ENCODE assay signal across 8 cellular contexts in genomic region chr4:77193511-77194236, GRCh38. TPM values are rescaled to one million over a fixed set of nuclear protein-coding genes. Genes with fewer than 3 reads are reported as not detected.
A peak's percentile ranks its signal among the peaks of the same experiment; 100 is the strongest.
DNase-seq lines count a peak whose midpoint lies in the region; ATAC-seq, FAIRE-seq and TF ChIP-seq lines count a peak whose summit lies in the region.

No MANE protein-coding gene starts in this region.

- peak; percentile 91 for DNase-seq in GM12864 (ENCODE audit: low read depth)
- peak; percentile 91 for DNase-seq in H9
- peak; percentile 88 for DNase-seq in NOMO-1 treated with dmso at 0.1 percent for 144 hours (lab: John Stamatoyannopoulos, UW; ENCODE audit: unreplicated experiment)
- DNase-seq in activated T-helper 1 cell treated with anti-CD3 and anti-CD28 coated beads, Interleukin-12 subunit alpha, Interleukin-12 subunit beta, Interleukin-2, Interleukin-4 antibody, amounts not matched to agents 30 ng/mL and 10 ng/mL and 1 ng/mL, durations not matched to agents 14 hours and 24 hours and 36 hours (ENCODE audit: low spot score): peak; percentile 67
- DNase-seq in kidney: peak; percentile 72
- peak; percentile 82 for DNase-seq in stimulated activated CD8-positive, alpha-beta memory T cell treated with anti-CD3 and anti-CD28 coated beads, Interleukin-4, amount 100 ng/mL, for 48 hours
- no peak for DNase-seq in omental fat pad (ENCODE audit: low spot score)
- no peak for DNase-seq in NCI-H345 (lab: John Stamatoyannopoulos, UW)

- no peaks in the 10 kb centered on the region for H3K79me2 ChIP-seq in H9 (ENCODE audit: insufficient read depth, low read length)

- no peak for FAIRE-seq in kidney (lab: Jason Lieb, UNC)

- no peak overlapping the region for H3K23ac ChIP-seq in H9 (ENCODE audit: insufficient read length, low read depth, low read length)

- H3K27me3 ChIP-seq in H9 (ENCODE audit: insufficient read depth, low read length): peaks cover 6% of the 10 kb centered on the region; the same call in 1 of the 2 replicates

- no peak for TF ChIP-seq CTCF in GM12864 (IDR thresholded peaks at IDR 0.05; ENCODE audit: low read depth, low read length, missing control alignments)
- TF ChIP-seq CTCF in H9 (conservative IDR thresholded peaks at IDR 0.05): no peak
- no peak for TF ChIP-seq CTCF in kidney (IDR thresholded peaks at IDR 0.05; ENCODE audit: borderline replicate concordance, extremely low read depth, insufficient read depth)
- TF ChIP-seq CTCF in omental fat pad (IDR thresholded peaks at IDR 0.05): no peak

- no peaks in the 10 kb centered on the region for H4K20me1 ChIP-seq in H9 (ENCODE audit: control insufficient read depth, insufficient read depth, insufficient read length)

- peaks cover 9 to 15% of the 10 kb centered on the region in 2 experiments for H3K4me1 Mint-ChIP-seq in H9
- peaks cover 20% of the 10 kb centered on the region for H3K4me1 Mint-ChIP-seq in activated T-helper 1 cell treated with anti-CD3 and anti-CD28 coated beads, Interleukin-12 subunit alpha, Interleukin-12 subunit beta, Interleukin-2, Interleukin-4 antibody, amounts not matched to agents 30 ng/mL and 10 ng/mL and 1 ng/mL, durations not matched to agents 14 hours and 24 hours and 36 hours (ENCODE audit: low read depth)

- H3K4me2 ChIP-seq in H9 (ENCODE audit: insufficient read depth, insufficient read length, low read length): peak overlapping the region; percentile 45

- intact Hi-C loops in activated T-helper 1 cell treated with anti-CD3 and anti-CD28 coated beads, Interleukin-12 subunit alpha, Interleukin-12 subunit beta, Interleukin-2, Interleukin-4 antibody, amounts not matched to agents 30 ng/mL and 10 ng/mL and 1 ng/mL, durations not matched to agents 14 hours and 24 hours and 36 hours (cut with micrococcal nuclease): loop anchor here (1.0 kb wide), 1 partner anchor 36 kb away; the partner anchor contains the start of gene CCNG2
- intact Hi-C loops in kidney (cut with DNase I): no loop called here

- H2BK20ac ChIP-seq in H9 (ENCODE audit: low read depth, low read length, poor library complexity, severe bottlenecking): no peak overlapping the region

- H3K9me3 ChIP-seq in H9 (ENCODE audit: control insufficient read depth, low read depth, low read length): no peaks in the 10 kb centered on the region
- H3K9me3 ChIP-seq in kidney (ENCODE audit: control insufficient read depth in 1 of 2, low read length in 2 of 2): no peaks in the 10 kb centered on the region

- no peak overlapping the region for H2BK15ac ChIP-seq in H9 (ENCODE audit: low read depth, low read length)

- ATAC-seq in omental fat pad (ENCODE audit: low FRiP score): no peak

- no peak overlapping the region for H2AK5ac ChIP-seq in H9 (ENCODE audit: insufficient read length, low read length)

- H2BK120ac ChIP-seq in H9 (ENCODE audit: low read depth, low read length, poor library complexity, severe bottlenecking): no peak overlapping the region

- no peak overlapping the region for H3K9ac ChIP-seq in H9 (ENCODE audit: extremely low read depth, insufficient read length, low read length)
- H3K9ac ChIP-seq in kidney (ENCODE audit: low read length in 2 of 2): no peak overlapping the region

- no peak overlapping the region for H3T11ph ChIP-seq in H9 (ENCODE audit: low read length)

- WGBS in H9 (ENCODE audit: extremely low coverage, insufficient read length, low lambda C conversion rate): no CpG with 5 or more reads among the region's 21 CpGs

- H3K36me3 ChIP-seq in kidney (ENCODE audit: control insufficient read depth in 1 of 2, insufficient read depth in 2 of 2, low read length in 2 of 2): no peaks in the 10 kb centered on the region

- no peak overlapping the region for H2BK12ac ChIP-seq in H9 (ENCODE audit: insufficient read length, low read depth, low read length)

- no peaks in the 10 kb centered on the region for H3K36me3 Mint-ChIP-seq in H9 (ENCODE audit: insufficient read depth in 1 of 3, low read depth in 3 of 3)
- H3K36me3 Mint-ChIP-seq in activated T-helper 1 cell treated with anti-CD3 and anti-CD28 coated beads, Interleukin-12 subunit alpha, Interleukin-12 subunit beta, Interleukin-2, Interleukin-4 antibody, amounts not matched to agents 30 ng/mL and 10 ng/mL and 1 ng/mL, durations not matched to agents 14 hours and 24 hours and 36 hours (ENCODE audit: low read depth): no peaks in the 10 kb centered on the region

- no peak overlapping the region for H3K4ac ChIP-seq in H9 (ENCODE audit: low read depth, low read length)

- no peak overlapping the region for H3K56ac ChIP-seq in H9 (ENCODE audit: insufficient read length, low read depth, low read length)

- H4K91ac ChIP-seq in H9 (ENCODE audit: insufficient read length, low read depth, low read length): no peak overlapping the region

- peak overlapping the region; percentile 94 for H2AFZ ChIP-seq in H9 (ENCODE audit: low read length)

- no peak overlapping the region for H4K8ac ChIP-seq in H9 (replicated peaks; ENCODE audit: insufficient read length, low read depth, low read length)

- peak overlapping the region in 1 of 3 experiments; percentile 40; a peak in 1 of 7 replicates for H3K27ac Mint-ChIP-seq in H9
- H3K27ac Mint-ChIP-seq in activated T-helper 1 cell treated with anti-CD3 and anti-CD28 coated beads, Interleukin-12 subunit alpha, Interleukin-12 subunit beta, Interleukin-2, Interleukin-4 antibody, amounts not matched to agents 30 ng/mL and 10 ng/mL and 1 ng/mL, durations not matched to agents 14 hours and 24 hours and 36 hours: peak overlapping the region; percentile 79

- no peak overlapping the region for H3K27ac ChIP-seq in H9 (ENCODE audit: insufficient read length, low read depth, low read length)
- H3K27ac ChIP-seq in kidney (ENCODE audit: low read depth in 2 of 2, low read length in 2 of 2): no peak overlapping the region

- H3K18ac ChIP-seq in H9 (ENCODE audit: insufficient read length, low read depth, low read length): no peak overlapping the region

- H3K4me3 ChIP-seq in GM12864 (ENCODE audit: low read depth, low read length) (peak overlapping the region; percentile 26), kidney (ENCODE audit: low read length in 2 of 2) (no peak overlapping the region)

- no peak overlapping the region for H4K5ac ChIP-seq in H9 (ENCODE audit: insufficient read length, low read depth, low read length)

- H3K79me1 ChIP-seq in H9 (ENCODE audit: insufficient read depth, low read depth, low read length, poor library complexity, severe bottlenecking): no peaks in the 10 kb centered on the region

- H3K23me2 ChIP-seq in H9 (ENCODE audit: insufficient read length, low read depth, low read length, poor library complexity, severe bottlenecking): no peaks in the 10 kb centered on the region

- H3K4me3 Mint-ChIP-seq in H9: peak overlapping the region in 1 of 2 experiments; percentile 42; a peak in 2 of 5 replicates
- H3K4me3 Mint-ChIP-seq in activated T-helper 1 cell treated with anti-CD3 and anti-CD28 coated beads, Interleukin-12 subunit alpha, Interleukin-12 subunit beta, Interleukin-2, Interleukin-4 antibody, amounts not matched to agents 30 ng/mL and 10 ng/mL and 1 ng/mL, durations not matched to agents 14 hours and 24 hours and 36 hours: peak overlapping the region; percentile 83

- H3K4me1 ChIP-seq in H9 (ENCODE audit: insufficient read depth, low read length) (no peaks in the 10 kb centered on the region), kidney (ENCODE audit: control insufficient read depth in 1 of 2, insufficient read depth in 1 of 2, low read depth in 1 of 2, low read length in 2 of 2) (no peaks in the 10 kb centered on the region)

- H3K27me3 Mint-ChIP-seq in H9 (ENCODE audit: low read depth): peaks cover 45% of the 10 kb centered on the region
- H3K27me3 Mint-ChIP-seq in activated T-helper 1 cell treated with anti-CD3 and anti-CD28 coated beads, Interleukin-12 subunit alpha, Interleukin-12 subunit beta, Interleukin-2, Interleukin-4 antibody, amounts not matched to agents 30 ng/mL and 10 ng/mL and 1 ng/mL, durations not matched to agents 14 hours and 24 hours and 36 hours (ENCODE audit: insufficient read depth): peaks cover 6% of the 10 kb centered on the region

- H3K14ac ChIP-seq in H9 (ENCODE audit: insufficient read depth, low read length): no peak overlapping the region

- H3K9me3 Mint-ChIP-seq in H9: no peaks in the 10 kb centered on the region
- H3K9me3 Mint-ChIP-seq in activated T-helper 1 cell treated with anti-CD3 and anti-CD28 coated beads, Interleukin-12 subunit alpha, Interleukin-12 subunit beta, Interleukin-2, Interleukin-4 antibody, amounts not matched to agents 30 ng/mL and 10 ng/mL and 1 ng/mL, durations not matched to agents 14 hours and 24 hours and 36 hours: no peaks in the 10 kb centered on the region

- no peak overlapping the region for H2BK5ac ChIP-seq in H9 (ENCODE audit: insufficient read length, low read length)

RNA-seq across cellular contexts. Expression of gene CCNG2, which starts 36.7 kb away (rescaled TPM):
- total RNA-seq in H9 (2021) (9.9 and 10.6 TPM in 2 replicates), kidney (75.8 TPM), omental fat pad (10 to 100 TPM; 21.6 to 64.8 (median 33.0) TPM)
- total RNA-seq in activated T-helper 1 cell treated with anti-CD3 and anti-CD28 coated beads, Interleukin-12 subunit alpha, Interleukin-12 subunit beta, Interleukin-2, Interleukin-4 antibody, amounts not matched to agents 30 ng/mL and 10 ng/mL and 1 ng/mL, durations not matched to agents 14 hours and 24 hours and 36 hours: 7.8 and 8.3 TPM in 2 replicates
- 26.4 TPM for polyA plus RNA-seq in kidney (ENCODE audit: insufficient read depth, low read depth, low replicate concordance)

Comparison
In these comparisons a context has a peak if more than half of its experiments do, and no peak if none do; other contexts are left out.
1. DNase-seq: peak in GM12864 (single experiment), H9 (single experiment), NOMO-1 treated with dmso at 0.1 percent for 144 hours (single experiment), activated T-helper 1 cell treated with anti-CD3 and anti-CD28 coated beads, Interleukin-12 subunit alpha, Interleukin-12 subunit beta, Interleukin-2, Interleukin-4 antibody, amounts not matched to agents 30 ng/mL and 10 ng/mL and 1 ng/mL, durations not matched to agents 14 hours and 24 hours and 36 hours (single experiment), kidney (single experiment) and stimulated activated CD8-positive, alpha-beta memory T cell treated with anti-CD3 and anti-CD28 coated beads, Interleukin-4, amount 100 ng/mL, for 48 hours (single experiment); none in omental fat pad (single experiment) and NCI-H345 (single experiment).